ENCODE assay signal across 27 cellular contexts in genomic region chr21:46245213-46245915, GRCh38.
"Had no signal": no experiment of that assay in that cellular context is flagged by ENCODE, and none has a peak within 500 bp of the region (broad histone marks: within the 10 kb centered on the region; RNA-seq: fewer than 3 reads in every experiment).

No MANE protein-coding gene starts in this region.

- H3K9me3 Mint-ChIP-seq: activated CD4-positive, alpha-beta T cell treated with anti-CD3 and anti-CD28 coated beads, Interleukin-2, amount 10 ng/mL, durations not matched to agents 24 days and 14 days; activated CD8-positive, alpha-beta T cell treated with anti-CD3 and anti-CD28 coated beads for 36 hours; activated naive CD4-positive, alpha-beta T cell treated with anti-CD3 and anti-CD28 coated beads, Interleukin-2, amount 50 U/mL, for 24 hours; activated naive CD8-positive, alpha-beta T cell treated with anti-CD3 and anti-CD28 coated beads, Interleukin-2, amount 50 U/mL, for 24 hours; activated T-cell treated with anti-CD3 and anti-CD28 coated beads, Interleukin-2, amount 50 U/mL, for 4 hours; activated T-helper 2 cell treated with anti-CD3 and anti-CD28 coated beads, Interferon-gamma antibody, Interleukin-2, Interleukin-4, amounts not matched to agents 10 μg/mL and 5 μg/mL and 100 μg/mL, durations not matched to agents 14 hours and 24 hours and 36 hours; natural killer cell; neural progenitor cell had no signal

- FAIRE-seq: islet of Langerhans, TTC549 had no signal

- H2AFZ ChIP-seq: neural progenitor cell, parathyroid adenoma had no signal

- H3K27ac Mint-ChIP-seq: activated CD4-positive, alpha-beta T cell treated with anti-CD3 and anti-CD28 coated beads, Interleukin-2, amount 10 ng/mL, durations not matched to agents 24 days and 14 days; activated CD8-positive, alpha-beta T cell treated with anti-CD3 and anti-CD28 coated beads for 36 hours; activated naive CD4-positive, alpha-beta T cell treated with anti-CD3 and anti-CD28 coated beads, Interleukin-2, amount 50 U/mL, for 24 hours; activated naive CD8-positive, alpha-beta T cell treated with anti-CD3 and anti-CD28 coated beads, Interleukin-2, amount 50 U/mL, for 24 hours; activated T-helper 2 cell treated with anti-CD3 and anti-CD28 coated beads, Interferon-gamma antibody, Interleukin-2, Interleukin-4, amounts not matched to agents 10 μg/mL and 5 μg/mL and 100 μg/mL, durations not matched to agents 14 hours and 24 hours and 36 hours; neural progenitor cell had no signal

- H3K27ac ChIP-seq: coronary artery, gastrocnemius medialis, left lung, lower lobe of right lung, neural progenitor cell, parathyroid adenoma, spleen, tibial nerve, VCaP had no signal

- H3K4me3 Mint-ChIP-seq: activated CD4-positive, alpha-beta T cell treated with anti-CD3 and anti-CD28 coated beads, Interleukin-2, amount 10 ng/mL, durations not matched to agents 24 days and 14 days; activated CD8-positive, alpha-beta T cell treated with anti-CD3 and anti-CD28 coated beads for 36 hours; activated naive CD4-positive, alpha-beta T cell treated with anti-CD3 and anti-CD28 coated beads, Interleukin-2, amount 50 U/mL, for 24 hours; activated naive CD8-positive, alpha-beta T cell treated with anti-CD3 and anti-CD28 coated beads, Interleukin-2, amount 50 U/mL, for 24 hours; activated T-cell treated with anti-CD3 and anti-CD28 coated beads, Interleukin-2, amount 50 U/mL, for 4 hours; natural killer cell; neural progenitor cell had no signal

- ATAC-seq: activated CD8-positive, alpha-beta T cell treated with anti-CD3 and anti-CD28 coated beads for 36 hours; activated naive CD8-positive, alpha-beta T cell treated with anti-CD3 and anti-CD28 coated beads, Interleukin-2, amount 50 U/mL, for 24 hours; activated T-cell treated with anti-CD3 and anti-CD28 coated beads, Interleukin-2, amount 50 U/mL, for 4 hours; gastrocnemius medialis; left lung; lower lobe of right lung; natural killer cell had no signal

- DNase-seq: activated CD4-positive, alpha-beta T cell treated with anti-CD3 and anti-CD28 coated beads, Interleukin-2, amount 10 ng/mL, durations not matched to agents 24 days and 14 days; activated CD4-positive, CD25-positive, alpha-beta regulatory T cell treated with anti-CD3 and anti-CD28 coated beads, Interleukin-2, amount 50 U/mL, for 72 hours; activated CD8-positive, alpha-beta T cell treated with anti-CD3 and anti-CD28 coated beads for 36 hours; activated naive CD8-positive, alpha-beta T cell treated with anti-CD3 and anti-CD28 coated beads, Interleukin-2, amount 50 U/mL, for 24 hours; activated T-cell treated with anti-CD3 and anti-CD28 coated beads, Interleukin-2, amount 50 U/mL, for 4 hours; dorsolateral prefrontal cortex; effector memory CD4-positive, alpha-beta T cell; erythroblast; gastrocnemius medialis; glutamatergic neuron; left lung; lower lobe of right lung; mesenchymal stem cell; natural killer cell; occipital lobe; right cardiac atrium; spleen; stimulated activated naive CD4-positive, alpha-beta T cell treated with Interleukin-2 at 50 U/mL for 16 hours had no signal

- H3K4me2 ChIP-seq: neural progenitor cell had no signal

- H3K79me2 ChIP-seq: parathyroid adenoma had no signal

- H3K9ac ChIP-seq: neural progenitor cell, parathyroid adenoma had no signal

- H3K4me1 Mint-ChIP-seq: neural progenitor cell had no signal

- H3K9me3 ChIP-seq: gastrocnemius medialis, left lung, lower lobe of right lung, spleen, tibial nerve had no signal

- H3K27me3 Mint-ChIP-seq: activated CD4-positive, alpha-beta T cell treated with anti-CD3 and anti-CD28 coated beads, Interleukin-2, amount 10 ng/mL, durations not matched to agents 24 days and 14 days; activated CD8-positive, alpha-beta T cell treated with anti-CD3 and anti-CD28 coated beads for 36 hours; activated naive CD4-positive, alpha-beta T cell treated with anti-CD3 and anti-CD28 coated beads, Interleukin-2, amount 50 U/mL, for 24 hours; activated naive CD8-positive, alpha-beta T cell treated with anti-CD3 and anti-CD28 coated beads, Interleukin-2, amount 50 U/mL, for 24 hours had no signal

- H3K4me1 ChIP-seq: left lung, lower lobe of right lung, neural progenitor cell, parathyroid adenoma, spleen, tibial nerve had no signal

- H3K4me3 ChIP-seq: coronary artery, dorsolateral prefrontal cortex, gastrocnemius medialis, left lung, lower lobe of right lung, neural progenitor cell, spleen, tibial nerve had no signal

- H3K27me3 ChIP-seq: dorsolateral prefrontal cortex, gastrocnemius medialis, left lung, neural progenitor cell, spleen, tibial nerve had no signal
